2 cellular contexts compared by ENCODE assay signal in the genomic region with DNA sequence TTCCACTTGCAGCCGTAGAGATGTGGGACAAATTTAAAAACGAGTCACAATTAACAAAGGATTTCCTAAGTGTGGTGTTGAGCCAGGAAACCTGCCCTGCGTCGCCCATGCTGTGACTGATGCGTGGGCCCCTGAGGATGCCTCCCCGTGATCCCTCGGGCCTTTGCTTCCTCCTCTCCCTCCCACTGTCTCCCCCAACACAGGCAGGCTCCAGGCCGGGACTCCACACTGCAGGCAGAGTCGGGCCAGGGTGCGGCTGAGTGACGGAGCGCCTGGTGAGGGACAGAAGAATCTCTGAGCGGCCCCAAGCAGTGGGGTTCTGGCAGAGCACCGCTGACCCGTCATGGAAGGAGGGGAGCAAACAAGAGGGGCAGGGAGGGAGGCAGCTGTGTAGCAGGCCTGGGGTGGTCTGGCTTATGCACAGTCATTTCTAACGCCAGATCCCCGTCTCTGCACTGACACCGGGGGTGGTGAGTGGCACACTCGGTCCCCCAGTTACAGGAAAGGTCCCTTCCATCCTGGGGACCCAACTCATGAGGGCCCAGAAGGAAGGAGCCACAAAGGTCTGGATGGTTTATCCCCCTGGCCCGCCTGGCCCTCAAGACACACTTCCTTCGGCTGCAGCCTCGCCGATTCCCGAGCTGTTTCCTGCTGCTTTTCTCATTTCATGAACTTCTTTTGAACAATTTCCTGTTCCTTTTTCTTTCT.
TF ChIP-seq lines count a peak whose summit lies in the region.

No MANE protein-coding gene starts in this region.

TF ChIP-seq in IMR-90, 13 proteins besides CTCF, POLR2A, EP300 and RAD21:
- no peak for TF ChIP-seq CEBPB (IDR thresholded peaks at IDR 0.05; ENCODE audit: low read depth, low read length)
- no peak for TF ChIP-seq SMC3 (IDR thresholded peaks at IDR 0.05; ENCODE audit: low read depth, low read length)
- TF ChIP-seq MAZ (IDR thresholded peaks at IDR 0.05; ENCODE audit: borderline replicate concordance, low read depth, low read length): no peak
- TF ChIP-seq BHLHE40 (IDR thresholded peaks at IDR 0.05; ENCODE audit: low read depth, low read length): no peak
- no peak for TF ChIP-seq RFX5 (IDR thresholded peaks at IDR 0.05; ENCODE audit: low read depth, low read length)
- TF ChIP-seq RCOR1 (IDR thresholded peaks at IDR 0.05; ENCODE audit: insufficient replicate concordance, low read length): no peak
TF ChIP-seq in IMR-90: peak in this region for 0.

TF ChIP-seq in H1, 55 proteins besides CTCF, POLR2A, EP300 and RAD21:
- no peak for TF ChIP-seq TCF12 (IDR thresholded peaks at IDR 0.05; ENCODE audit: low read depth, low read length)
- TF ChIP-seq KDM1A (IDR thresholded peaks at IDR 0.05; ENCODE audit: borderline replicate concordance, low read length): no peak
- no peak for TF ChIP-seq EGR1 (IDR thresholded peaks at IDR 0.05; ENCODE audit: borderline replicate concordance, low read depth, low read length)
- no peak for TF ChIP-seq SIX5 (IDR thresholded peaks at IDR 0.05; ENCODE audit: low read depth, low read length)
- TF ChIP-seq GABPA (IDR thresholded peaks at IDR 0.05; ENCODE audit: borderline replicate concordance, insufficient read depth, low read length): no peak
- TF ChIP-seq TBP (IDR thresholded peaks at IDR 0.05; ENCODE audit: low read depth, low read length): no peak
- TF ChIP-seq SP2 (IDR thresholded peaks at IDR 0.05; ENCODE audit: low read length): no peak
- TF ChIP-seq CTBP2 (IDR thresholded peaks at IDR 0.05; ENCODE audit: borderline replicate concordance, insufficient read depth, insufficient read length, low read length): no peak
- TF ChIP-seq MAFK (IDR thresholded peaks at IDR 0.05; ENCODE audit: low read depth, low read length): no peak
